Comparison of ENCODE assay signal across 1 cellular context in genomic region chr3:14452676-14453367, GRCh38.
TF ChIP-seq lines count a peak whose summit lies in the region.

No MANE protein-coding gene starts in this region.

TF ChIP-seq in WTC11, 78 proteins besides CTCF, POLR2A, EP300 and RAD21 (continued from another document):
- TF ChIP-seq EMX1 (CRISPR knock-in tag; IDR thresholded peaks at IDR 0.05) = no peak
- TF ChIP-seq NFATC4 (CRISPR knock-in tag; IDR thresholded peaks at IDR 0.05) = no peak
